Comparison of ENCODE assay signal across 8 cellular contexts in genomic region chr22:19766506-19767426, GRCh38. TPM values are rescaled to one million over a fixed set of nuclear protein-coding genes. Genes with fewer than 3 reads are reported as not detected.
A peak's percentile ranks its signal among the peaks of the same experiment; 100 is the strongest.
DNase-seq lines count a peak whose midpoint lies in the region; ATAC-seq, FAIRE-seq and TF ChIP-seq lines count a peak whose summit lies in the region.

No MANE protein-coding gene starts in this region.

- H3K4me1 Mint-ChIP-seq in activated naive CD8-positive, alpha-beta T cell treated with anti-CD3 and anti-CD28 coated beads, Interleukin-2, amount 50 U/mL, for 24 hours = peaks cover 8% of the 10 kb centered on the region

- no peak overlapping the region; the same call in 1 of the 2 replicates for H2AFZ ChIP-seq in PC-9

- peak overlapping the region; percentile 70 for H3K4me2 ChIP-seq in PC-9

- H3K27me3 ChIP-seq in PC-9 (ENCODE audit: insufficient read depth, low read depth) (peaks cover 29% of the 10 kb centered on the region), liver (ENCODE audit: control insufficient read depth in 4 of 4, insufficient read depth in 4 of 4, low read length in 3 of 4) (peaks cover 5 to 9% (median 8%) of the 10 kb centered on the region in 4 donors), uterus (peaks cover 7 to 48% of the 10 kb centered on the region in 2 donors)

- peak; percentile 26 to 31 for TF ChIP-seq RAD21 in liver (IDR thresholded peaks at IDR 0.05)

- peaks cover 7% of the 10 kb centered on the region; the same call in 1 of the 2 replicates for H3K4me1 ChIP-seq in PC-9 (replicated peaks; ENCODE audit: insufficient read depth)
- peaks cover 0 to 29% (median 5%) of the 10 kb centered on the region in 4 donors for H3K4me1 ChIP-seq in liver (ENCODE audit: control insufficient read depth in 4 of 4, insufficient read depth in 4 of 4, low read length in 3 of 4)
- H3K4me1 ChIP-seq in uterus = no peaks in the 10 kb centered on the region

- FAIRE-seq in GM19239 (lab: Jason Lieb, UNC) = no peak

- no peaks in the 10 kb centered on the region for H3K9me2 ChIP-seq in PC-9 (ENCODE audit: insufficient read depth)

- H3K9ac ChIP-seq in liver (ENCODE audit: low read depth in 1 of 2, low read length in 2 of 2) = no peak overlapping the region

- peak; percentile 78 for DNase-seq in COLO668 (lab: John Stamatoyannopoulos, UW; ENCODE audit: unreplicated experiment)
- DNase-seq in PC-9 = peak in 1 of 2 experiments; percentile 54
- peak; percentile 63 for DNase-seq in activated naive CD8-positive, alpha-beta T cell treated with anti-CD3 and anti-CD28 coated beads, Interleukin-2, amount 50 U/mL, for 24 hours
- peak; percentile 65 for DNase-seq in stimulated activated naive CD8-positive, alpha-beta T cell treated with anti-CD3 and anti-CD28 coated beads, Interleukin-15, Interleukin-2, amounts not matched to agents 100 U/mL and 50 U/mL, for 24 hours
- DNase-seq in GM19239 (ENCODE audit: insufficient read length, low spot score) = no peak
- DNase-seq in uterus = no peak
- no peak for DNase-seq in NCI-H187 (lab: John Stamatoyannopoulos, UW)

- H3F3A ChIP-seq in PC-9 (ENCODE audit: insufficient read depth, low read depth) = no peaks in the 10 kb centered on the region

- WGBS in liver = 2% methylated on average over 105 of the region's 105 CpGs

- no peak overlapping the region for H3K27ac Mint-ChIP-seq in activated naive CD8-positive, alpha-beta T cell treated with anti-CD3 and anti-CD28 coated beads, Interleukin-2, amount 50 U/mL, for 24 hours

- peak; percentile 46; the same call in 1 of the 2 replicates for TF ChIP-seq CTCF in PC-9 (conservative IDR thresholded peaks at IDR 0.05)
- TF ChIP-seq CTCF in liver (IDR thresholded peaks at IDR 0.05; ENCODE audit: low read depth, low read length, missing input control) = peak; percentile 24
- no peak for TF ChIP-seq CTCF in uterus (IDR thresholded peaks at IDR 0.05)

- H3K4me3 ChIP-seq in PC-9 (peak overlapping the region; percentile 48; the same call in 1 of the 2 replicates), liver (ENCODE audit: low read depth in 1 of 3, low read length in 3 of 3) (peak overlapping the region in 1 of 3 donors; percentile 44), uterus (no peak overlapping the region)

- H3K4me3 Mint-ChIP-seq in activated naive CD8-positive, alpha-beta T cell treated with anti-CD3 and anti-CD28 coated beads, Interleukin-2, amount 50 U/mL, for 24 hours = peak overlapping the region; percentile 34

- BruUV-seq in PC-9 (replicated peaks; lab: Mats Ljungman, UMichigan) = no TSS peak

- intact Hi-C loops in PC-9 (cut with micrococcal nuclease; ENCODE audit: unreplicated experiment) (loop anchor here (1.0 to 10.0 kb wide), 3 partner anchors 36 to 118 kb away; partner anchors contain the start of genes GNB1L and RTL10), uterus (cut with DNase I; ENCODE audit: low total_unique reads) (no loop called here)

- H3K36me3 Mint-ChIP-seq in activated naive CD8-positive, alpha-beta T cell treated with anti-CD3 and anti-CD28 coated beads, Interleukin-2, amount 50 U/mL, for 24 hours (ENCODE audit: low read depth) = no peaks in the 10 kb centered on the region

- TF ChIP-seq POLR2A in uterus (IDR thresholded peaks at IDR 0.05) = no peak

- peak; percentile 70 for ATAC-seq in activated naive CD8-positive, alpha-beta T cell treated with anti-CD3 and anti-CD28 coated beads, Interleukin-2, amount 50 U/mL, for 24 hours
- peak; percentile 47 for ATAC-seq in stimulated activated naive CD8-positive, alpha-beta T cell treated with anti-CD3 and anti-CD28 coated beads, Interleukin-15, Interleukin-2, amounts not matched to agents 100 U/mL and 50 U/mL, for 24 hours

- H4K20me1 ChIP-seq in PC-9 (ENCODE audit: insufficient read depth) = no peaks in the 10 kb centered on the region

- H3K27ac ChIP-seq in PC-9 = no peak overlapping the region
- no peak overlapping the region for H3K27ac ChIP-seq in liver (ENCODE audit: low read depth in 1 of 2, low read length in 2 of 2)
- no peak overlapping the region for H3K27ac ChIP-seq in uterus

- no peaks in the 10 kb centered on the region for H3K36me3 ChIP-seq in PC-9 (ENCODE audit: low read depth)
- peaks cover 0 to 1% (median 0%) of the 10 kb centered on the region in 4 donors for H3K36me3 ChIP-seq in liver (ENCODE audit: control insufficient read depth in 4 of 4, insufficient read depth in 3 of 4, low read depth in 1 of 4, low read length in 3 of 4)
- H3K36me3 ChIP-seq in uterus = no peaks in the 10 kb centered on the region

- POLR2A ChIA-PET in PC-9 (lab: Charles Lee; ENCODE audit: unreplicated experiment) = no interaction called here

- H3K9me3 ChIP-seq in PC-9 (ENCODE audit: insufficient read depth, low read depth) = no peaks in the 10 kb centered on the region
- H3K9me3 ChIP-seq in liver (ENCODE audit: control insufficient read depth in 4 of 4, low read length in 3 of 4) = no peaks in the 10 kb centered on the region
- H3K9me3 ChIP-seq in uterus = no peaks in the 10 kb centered on the region

- CTCF ChIA-PET in PC-9 (lab: Charles Lee) = no interaction called here

- H3K27me3 Mint-ChIP-seq in activated naive CD8-positive, alpha-beta T cell treated with anti-CD3 and anti-CD28 coated beads, Interleukin-2, amount 50 U/mL, for 24 hours = peaks cover 71% of the 10 kb centered on the region

- H3K79me2 ChIP-seq in PC-9 (ENCODE audit: low read depth) = no peaks in the 10 kb centered on the region

- no peaks in the 10 kb centered on the region for H3K9me3 Mint-ChIP-seq in activated naive CD8-positive, alpha-beta T cell treated with anti-CD3 and anti-CD28 coated beads, Interleukin-2, amount 50 U/mL, for 24 hours

TF ChIP-seq in liver, 16 proteins besides CTCF, POLR2A, EP300 and RAD21:
- TF ChIP-seq RXRA (IDR thresholded peaks at IDR 0.05) (no peak), NR2F2 (IDR thresholded peaks at IDR 0.05) (no peak), TAF1 (conservative IDR thresholded peaks at IDR 0.05) (no peak)

RNA-seq across cellular contexts. Expression of gene TBX1, which starts 6.2 kb away (rescaled TPM):
- 0.74 and 2.4 TPM in 2 replicates for total RNA-seq in PC-9 (2021)
- under 1 TPM in 1 of 2 donors, not detected in 1; 0.17 TPM for total RNA-seq in liver
- under 1 TPM in 1 of 2 donors, not detected in 1; 0.18 TPM for polyA plus RNA-seq in liver
- total RNA-seq in uterus = 10 to 100 TPM in 2 of 4 donors, 1 to 10 TPM in 2; 1.0 to 23.2 (median 5.8) TPM

RNA-seq across cellular contexts. Expression of gene GP1BB, which starts 43.4 kb away (rescaled TPM):
- total RNA-seq in PC-9 (2021) (0.35 and 2.0 TPM in 2 replicates), liver (1 to 10 TPM in 1 of 2 donors, not detected in 1; 5.7 TPM), uterus (1 to 10 TPM in 2 of 4 donors, under 1 TPM in 1, not detected in 1; 0.76 to 7.4 (median 6.4) TPM)
- under 1 TPM; 0.38 to 0.51 TPM for polyA plus RNA-seq in liver

RNA-seq across cellular contexts. Expression of gene SEPTIN5, which starts 52.5 kb away (rescaled TPM):
- total RNA-seq in PC-9 (2021) (2.0 and 8.1 TPM in 2 replicates), liver (1 to 10 TPM; 3.3 to 3.5 TPM), uterus (10 to 100 TPM in 3 of 4 donors, 1 to 10 TPM in 1; 9.4 to 67.6 (median 25.3) TPM)
- 1 to 10 TPM in 1 of 2 donors, under 1 TPM in 1; 0.26 to 2.2 TPM for polyA plus RNA-seq in liver

Comparison
In these comparisons a context has a peak if more than half of its experiments do, and no peak if none do; other contexts are left out.
1. DNase-seq: peak in COLO668 (single experiment), activated naive CD8-positive, alpha-beta T cell treated with anti-CD3 and anti-CD28 coated beads, Interleukin-2, amount 50 U/mL, for 24 hours (single experiment) and stimulated activated naive CD8-positive, alpha-beta T cell treated with anti-CD3 and anti-CD28 coated beads, Interleukin-15, Interleukin-2, amounts not matched to agents 100 U/mL and 50 U/mL, for 24 hours (single experiment); none in GM19239 (single experiment), uterus (0 of 2) and NCI-H187 (0 of 2).
2. CTCF ChIP-seq: peak in PC-9 (single experiment) and liver (single experiment); none in uterus (0 of 4).